ENCODE assay signal across 13 cellular contexts in genomic region chr22:18987765-18988164, GRCh38. TPM values are rescaled to one million over a fixed set of nuclear protein-coding genes. Genes with fewer than 3 reads are reported as not detected.
A peak's percentile ranks its signal among the peaks of the same experiment; 100 is the strongest.
DNase-seq lines count a peak whose midpoint lies in the region; ATAC-seq, FAIRE-seq and TF ChIP-seq lines count a peak whose summit lies in the region.
"Had no signal": no experiment of that assay in that cellular context is flagged by ENCODE, and none has a peak within 500 bp of the region (broad histone marks: within the 10 kb centered on the region; RNA-seq: fewer than 3 reads in every experiment).

No MANE protein-coding gene starts in this region.

- no peak overlapping the region for H2BK12ac ChIP-seq in trophoblast cell (ENCODE audit: low read length)

- H3K9me1 ChIP-seq in IMR-90 (ENCODE audit: insufficient read depth, low read length) (no peaks in the 10 kb centered on the region), endothelial cell of umbilical vein (replicated peaks; ENCODE audit: control insufficient read depth, extremely low read depth, insufficient read depth, low read length) (no peaks in the 10 kb centered on the region)

- H2AFZ ChIP-seq in IMR-90 (replicated peaks; ENCODE audit: low read length, poor library complexity) (no peak overlapping the region), endothelial cell of umbilical vein (ENCODE audit: low read depth, low read length) (no peak overlapping the region), trophoblast cell (ENCODE audit: insufficient read depth, low read length, poor library complexity) (no peak overlapping the region)

- 52% methylated on average over 5 of the region's 13 CpGs; no CpG with 5 or more reads in 1 of the 2 experiments for WGBS in IMR-90 (ENCODE audit: extremely low coverage in 2 of 2, insufficient read length in 1 of 2), 2 experiments
- no CpG with 5 or more reads among the region's 13 CpGs for WGBS in trophoblast cell (ENCODE audit: extremely low coverage, insufficient coverage, insufficient read length)

- H2BK5ac ChIP-seq in IMR-90 (ENCODE audit: low read depth, low read length, poor library complexity, severe bottlenecking) (no peak overlapping the region), trophoblast cell (ENCODE audit: low read depth, low read length, poor library complexity) (no peak overlapping the region)

- FAIRE-seq in endothelial cell of umbilical vein (lab: Jason Lieb, UNC), result no peak
- FAIRE-seq: colon had no signal

- peak; percentile 25; the same call in 1 of the 2 replicates for TF ChIP-seq CTCF in IMR-90 (conservative IDR thresholded peaks at IDR 0.05; ENCODE audit: low read depth, low read length)
- peak; percentile 21 to 38 for TF ChIP-seq CTCF in endothelial cell of umbilical vein (IDR thresholded peaks at IDR 0.05; ENCODE audit: extremely low read depth in 1 of 2, insufficient read depth in 1 of 2, low read depth in 1 of 2, low read length in 2 of 2)

- H4K8ac ChIP-seq in IMR-90 (ENCODE audit: low read depth in 2 of 2, low read length in 2 of 2), result no peak overlapping the region
- H4K8ac ChIP-seq in trophoblast cell (ENCODE audit: low read depth, low read length), result no peak overlapping the region

- H4K91ac ChIP-seq in IMR-90 (ENCODE audit: insufficient read depth, low read depth, low read length), result no peak overlapping the region
- H4K91ac ChIP-seq in trophoblast cell (ENCODE audit: low read depth, low read length), result no peak overlapping the region

- no peak overlapping the region for H2BK15ac ChIP-seq in IMR-90 (ENCODE audit: low read depth, low read length)

- H4K12ac ChIP-seq in trophoblast cell (ENCODE audit: low read depth, low read length), result no peak overlapping the region

- no peak overlapping the region for H2BK120ac ChIP-seq in IMR-90 (ENCODE audit: low read depth, low read length)
- H2BK120ac ChIP-seq in trophoblast cell (ENCODE audit: insufficient read depth, low read length, poor library complexity), result no peak overlapping the region

- H3K9ac ChIP-seq in IMR-90 (ENCODE audit: low read depth, low read length) (no peak overlapping the region), endothelial cell of umbilical vein (replicated peaks; ENCODE audit: extremely low read depth, insufficient read depth, low read length) (no peak overlapping the region), trophoblast cell (ENCODE audit: low read length) (no peak overlapping the region)
- H3K9ac ChIP-seq: BLaER1 treated with 17β-estradiol and CSF1 and Interleukin-3, amounts not matched to agents 10 nM and 100 nM had no signal

- H3K14ac ChIP-seq in IMR-90 (replicated peaks; ENCODE audit: low read depth, low read length) (no peak overlapping the region), trophoblast cell (ENCODE audit: low read length) (no peak overlapping the region)

- H4K5ac ChIP-seq in IMR-90 (ENCODE audit: low read depth, low read length), result no peak overlapping the region

- CTCF ChIA-PET in IMR-90 (lab: Yijun Ruan, JAX), result no interaction called here
- CTCF ChIA-PET in endothelial cell of umbilical vein (lab: Charles Lee), result no interaction called here

- dilution Hi-C loops in IMR-90 (cut with HindIII; ENCODE audit: low sequenced_read_pairs, unreplicated experiment), result no loop called here
- dilution Hi-C loops in endothelial cell of umbilical vein (cut with MboI; ENCODE audit: extremely low pct_ligation_motif_present, low sequenced_read_pairs), result no loop called here

- H2AK5ac ChIP-seq in IMR-90 (ENCODE audit: low read depth, low read length) (no peak overlapping the region), trophoblast cell (ENCODE audit: low read length) (no peak overlapping the region)

- H2BK20ac ChIP-seq in IMR-90 (ENCODE audit: low read depth, low read length), result no peak overlapping the region

- H3K79me1 ChIP-seq in IMR-90 (ENCODE audit: low read depth in 1 of 2, low read length in 2 of 2) (no peaks in the 10 kb centered on the region), trophoblast cell (ENCODE audit: low read length) (no peaks in the 10 kb centered on the region)

- intact Hi-C loops in IMR-90 (cut with micrococcal nuclease), result no loop called here
- intact Hi-C loops in endothelial cell of umbilical vein (cut with micrococcal nuclease), result no loop called here

- H3K4me3 ChIP-seq in IMR-90 (ENCODE audit: insufficient read depth, low read depth, low read length), result no peak overlapping the region
- H3K4me3 ChIP-seq in endothelial cell of umbilical vein (replicated peaks in 1 of 3; ENCODE audit: insufficient read depth in 1 of 3, low read depth in 1 of 3, low read length in 3 of 3), result no peak overlapping the region
- H3K4me3 ChIP-seq in trophoblast cell (ENCODE audit: low read depth, low read length), result no peak overlapping the region
- H3K4me3 ChIP-seq: BLaER1 treated with 17β-estradiol and CSF1 and Interleukin-3, amounts not matched to agents 10 nM and 100 nM; lower lobe of right lung had no signal

- no peak overlapping the region for H2AK9ac ChIP-seq in IMR-90 (replicated peaks; ENCODE audit: low read depth, low read length, poor library complexity)

- no peak for TF ChIP-seq POLR2A in IMR-90 (IDR thresholded peaks at IDR 0.05; ENCODE audit: low read depth, low read length)
- TF ChIP-seq POLR2A in endothelial cell of umbilical vein (IDR thresholded peaks at IDR 0.05; ENCODE audit: low read depth, low read length), result no peak

- POLR2A ChIA-PET in IMR-90 (lab: Charles Lee; ENCODE audit: unreplicated experiment), result no interaction called here
- POLR2A ChIA-PET in endothelial cell of umbilical vein (lab: Charles Lee), result no interaction called here

- no peaks in the 10 kb centered on the region for H3K79me2 ChIP-seq in endothelial cell of umbilical vein (ENCODE audit: control insufficient read depth, insufficient read depth, low read length)
- no peaks in the 10 kb centered on the region for H3K79me2 ChIP-seq in trophoblast cell (ENCODE audit: control insufficient read depth, insufficient read depth, low read length, poor library complexity)

- no TSS peak for BruUV-seq in IMR-90 (replicated peaks; lab: Mats Ljungman, UMichigan)
- BruUV-seq in endothelial cell of umbilical vein (replicated peaks; lab: Mats Ljungman, UMichigan), result no TSS peak

- no peaks in the 10 kb centered on the region for H3K36me3 ChIP-seq in IMR-90 (ENCODE audit: control insufficient read depth, insufficient read depth, low read length)
- no peaks in the 10 kb centered on the region for H3K36me3 ChIP-seq in endothelial cell of umbilical vein (ENCODE audit: control insufficient read depth in 2 of 2, extremely low read depth in 1 of 2, insufficient read depth in 2 of 2, low read length in 2 of 2)
- no peaks in the 10 kb centered on the region for H3K36me3 ChIP-seq in trophoblast cell (ENCODE audit: control insufficient read depth in 1 of 2, insufficient read depth in 2 of 2, low read length in 2 of 2)
- H3K36me3 ChIP-seq: BLaER1 treated with 17β-estradiol and CSF1 and Interleukin-3, amounts not matched to agents 10 nM and 100 nM; lower lobe of right lung had no signal

- no peak overlapping the region for H3K23ac ChIP-seq in IMR-90 (ENCODE audit: low read depth, low read length)
- H3K23ac ChIP-seq in trophoblast cell (ENCODE audit: low read length), result no peak overlapping the region

- H3K9me3 ChIP-seq in IMR-90 (ENCODE audit: control insufficient read depth, insufficient read depth, low read length) (no peaks in the 10 kb centered on the region), endothelial cell of umbilical vein (replicated peaks; ENCODE audit: control insufficient read depth, insufficient read depth, low read length) (no peaks in the 10 kb centered on the region), trophoblast cell (ENCODE audit: insufficient read depth, low read depth, low read length) (no peaks in the 10 kb centered on the region)
- H3K9me3 ChIP-seq: BLaER1 treated with 17β-estradiol and CSF1 and Interleukin-3, amounts not matched to agents 10 nM and 100 nM; lower lobe of right lung had no signal

- no peak overlapping the region for H3K27ac ChIP-seq in IMR-90 (ENCODE audit: insufficient read depth, low read length)
- H3K27ac ChIP-seq in endothelial cell of umbilical vein (ENCODE audit: insufficient read depth, low read depth, low read length), result no peak overlapping the region
- H3K27ac ChIP-seq in trophoblast cell (ENCODE audit: low read depth, low read length), result no peak overlapping the region
- H3K27ac ChIP-seq: BLaER1 treated with 17β-estradiol and CSF1 and Interleukin-3, amounts not matched to agents 10 nM and 100 nM; lower lobe of right lung had no signal

- in situ Hi-C loops in IMR-90 (cut with MboI; ENCODE audit: low sequenced_read_pairs), result no loop called here

- DNase-seq in NCI-H82 (lab: John Stamatoyannopoulos, UW) (peak; percentile 46), NCI-H82 treated with DMSO at 0.1 percent for 48 hours (lab: John Stamatoyannopoulos, UW; ENCODE audit: unreplicated experiment) (no peak), IMR-90 (no peak), endothelial cell of umbilical vein (ENCODE audit: low read depth, low spot score) (no peak), trophoblast cell (peak; percentile 57 to 76)
- DNase-seq: activated CD4-positive, alpha-beta T cell treated with anti-CD3 and anti-CD28 coated beads, Interleukin-2, amount 10 ng/mL, durations not matched to agents 24 days and 14 days; lower lobe of right lung; stimulated activated CD4-positive, alpha-beta T cell treated with anti-CD3 and anti-CD28 coated beads, Interleukin-1b, Interleukin-23, amount 100 ng/mL, for 48 hours had no signal

- peak; percentile 44; the same call in 1 of the 2 replicates for ATAC-seq in IMR-90 (ENCODE audit: low read depth)
- ATAC-seq in GM19452 (IDR thresholded peaks at IDR 0.05; ENCODE audit: unreplicated experiment), result no peak
- no peak for ATAC-seq in HG03175 (IDR thresholded peaks at IDR 0.05; ENCODE audit: unreplicated experiment)
- no peak for ATAC-seq in GM18517 (IDR thresholded peaks at IDR 0.05; ENCODE audit: unreplicated experiment)

- H3K27me3 ChIP-seq in IMR-90 (ENCODE audit: control insufficient read depth, insufficient read depth, low read length) (peaks cover 5% of the 10 kb centered on the region), endothelial cell of umbilical vein (ENCODE audit: control insufficient read depth in 2 of 2, insufficient read depth in 2 of 2, low read length in 2 of 2) (no peaks in the 10 kb centered on the region), trophoblast cell (ENCODE audit: insufficient read depth, low read length) (no peaks in the 10 kb centered on the region)
- H3K27me3 ChIP-seq: BLaER1 treated with 17β-estradiol and CSF1 and Interleukin-3, amounts not matched to agents 10 nM and 100 nM had no signal

- H4K20me1 ChIP-seq in IMR-90 (ENCODE audit: insufficient read depth, low read length), result no peaks in the 10 kb centered on the region
- no peaks in the 10 kb centered on the region for H4K20me1 ChIP-seq in endothelial cell of umbilical vein (replicated peaks; ENCODE audit: control insufficient read depth, extremely low read depth, insufficient read depth, low read length)

- no peak overlapping the region for H3K4me2 ChIP-seq in IMR-90 (ENCODE audit: low read depth, low read length)
- H3K4me2 ChIP-seq in endothelial cell of umbilical vein (ENCODE audit: insufficient read depth, low read length), result no peak overlapping the region
- no peak overlapping the region for H3K4me2 ChIP-seq in trophoblast cell (ENCODE audit: low read length)
- H3K4me2 ChIP-seq: BLaER1 treated with 17β-estradiol and CSF1 and Interleukin-3, amounts not matched to agents 10 nM and 100 nM had no signal

- H3K56ac ChIP-seq in IMR-90 (ENCODE audit: extremely low read depth, insufficient read depth, low read length), result no peak overlapping the region

- TF ChIP-seq RAD21 in IMR-90 (IDR thresholded peaks at IDR 0.05; ENCODE audit: low read length), result no peak; the same call in 1 of the 2 replicates

- H3K18ac ChIP-seq in IMR-90 (ENCODE audit: low read depth, low read length) (no peak overlapping the region), trophoblast cell (ENCODE audit: low read length) (no peak overlapping the region)

- H3K4me1 ChIP-seq in IMR-90 (ENCODE audit: control insufficient read depth, insufficient read depth, low read length), result no peaks in the 10 kb centered on the region
- no peaks in the 10 kb centered on the region for H3K4me1 ChIP-seq in endothelial cell of umbilical vein (ENCODE audit: control insufficient read depth, extremely low read depth, insufficient read depth, low read length)
- H3K4me1 ChIP-seq in trophoblast cell (ENCODE audit: control insufficient read depth in 1 of 2, insufficient read depth in 2 of 2, low read length in 2 of 2), result no peaks in the 10 kb centered on the region
- H3K4me1 ChIP-seq: lower lobe of right lung had no signal

- H3K4ac ChIP-seq in IMR-90 (ENCODE audit: low read depth, low read length), result no peak overlapping the region
- no peak overlapping the region for H3K4ac ChIP-seq in trophoblast cell (ENCODE audit: low read depth, low read length)

RNA-seq across cellular contexts. Expression of gene PRODH, which starts 51.7 kb away (rescaled TPM):
- total RNA-seq in IMR-90 (2012; rRNA removed) (not detected in 2 replicates), endothelial cell of umbilical vein (not detected in 2 replicates)
- polyA plus RNA-seq in IMR-90 (2012; rRNA removed) (0.02 TPM in 1 of 2 replicates, not detected in the other), endothelial cell of umbilical vein (0.03 TPM in 1 of 2 replicates, not detected in the other)
- not detected in 2 replicates for polyA plus RNA-seq in IMR-90 (2012; cell fraction: cytosol; rRNA removed)
- 0.02 and 0.06 TPM in 2 replicates for polyA plus RNA-seq in IMR-90 (2012; cell fraction: nucleus; rRNA removed; ENCODE audit: low replicate concordance)
- polyA plus RNA-seq in endothelial cell of umbilical vein (2011; cell fraction: cytosol; rRNA removed), result not detected in 2 replicates
- polyA plus RNA-seq in endothelial cell of umbilical vein (2011; cell fraction: nucleus; rRNA removed), result 0.32 and 0.33 TPM in 2 replicates
- polyA plus RNA-seq in endothelial cell of umbilical vein (2012), result not detected in 2 replicates
- 0.08 and 0.10 TPM in 2 replicates for polyA minus RNA-seq in endothelial cell of umbilical vein
- not detected for polyA minus RNA-seq in endothelial cell of umbilical vein (2011; cell fraction: cytosol; rRNA and poly(A)+ RNA removed)
- polyA minus RNA-seq in endothelial cell of umbilical vein (2011; cell fraction: nucleus; rRNA and poly(A)+ RNA removed), result not detected in 2 replicates
- 0.97 and 1.5 TPM in 2 replicates for polyA plus RNA-seq in trophoblast cell (2013)

Comparison
In these comparisons a context has a peak if more than half of its experiments do, and no peak if none do; other contexts are left out.
1. DNase-seq: peak in NCI-H82 (single experiment) and trophoblast cell (2 of 2); none in NCI-H82 treated with DMSO at 0.1 percent for 48 hours (single experiment), IMR-90 (single experiment) and endothelial cell of umbilical vein (single experiment).